37 cellular contexts compared by ENCODE assay signal in genomic region chr16:65822148-65822547, GRCh38.
A peak's percentile ranks its signal among the peaks of the same experiment; 100 is the strongest.
DNase-seq lines count a peak whose midpoint lies in the region; ATAC-seq, FAIRE-seq and TF ChIP-seq lines count a peak whose summit lies in the region.
"Had no signal": no experiment of that assay in that cellular context is flagged by ENCODE, and none has a peak within 500 bp of the region (broad histone marks: within the 10 kb centered on the region; RNA-seq: fewer than 3 reads in every experiment).

No MANE protein-coding gene starts in this region.

- no peaks in the 10 kb centered on the region for H3K36me3 ChIP-seq in HepG2 (replicated peaks in 1 of 2; ENCODE audit: control insufficient read depth in 1 of 2, insufficient read depth in 2 of 2, low read length in 2 of 2)
- H3K36me3 ChIP-seq in right lobe of liver = no peaks in the 10 kb centered on the region
- no peaks in the 10 kb centered on the region for H3K36me3 ChIP-seq in GM23338 (ENCODE audit: insufficient read depth)
- no peaks in the 10 kb centered on the region for H3K36me3 ChIP-seq in H1 (ENCODE audit: control insufficient read depth in 2 of 4, insufficient read depth in 4 of 4, low read length in 3 of 4)
- no peaks in the 10 kb centered on the region for H3K36me3 ChIP-seq in esophagus muscularis mucosa
- H3K36me3 ChIP-seq: BE2C; BLaER1; BLaER1 treated with 17β-estradiol and CSF1 and Interleukin-3, amounts not matched to agents 10 nM and 100 nM had no signal

- TF ChIP-seq EP300 in HepG2 (IDR thresholded peaks at IDR 0.05; ENCODE audit: low read depth in 2 of 2, low read length in 2 of 2) (no peak), HepG2 (CRISPR knock-in tag; IDR thresholded peaks at IDR 0.05; ENCODE audit: borderline replicate concordance) (no peak), H1 (IDR thresholded peaks at IDR 0.05; ENCODE audit: borderline replicate concordance in 1 of 2, low read depth in 2 of 2, low read length in 2 of 2) (no peak), esophagus muscularis mucosa (IDR thresholded peaks at IDR 0.05) (no peak)

- H3K9ac ChIP-seq in HepG2 (ENCODE audit: insufficient read depth, low read depth, low read length) (no peak overlapping the region), H1 (replicated peaks in 1 of 4; ENCODE audit: extremely low read depth in 1 of 4, low read depth in 3 of 4, low read length in 3 of 4) (no peak overlapping the region)
- H3K9ac ChIP-seq: BLaER1; BLaER1 treated with 17β-estradiol and CSF1 and Interleukin-3, amounts not matched to agents 10 nM and 100 nM had no signal

- intact Hi-C loops in HepG2 (cut with micrococcal nuclease; ENCODE audit: unreplicated experiment) = no loop called here
- intact Hi-C loops in right lobe of liver (cut with DNase I) = no loop called here
- intact Hi-C loops in esophagus muscularis mucosa (cut with DNase I) = no loop called here

- H3K9me3 ChIP-seq in HepG2 (ENCODE audit: low read length) = no peaks in the 10 kb centered on the region
- no peaks in the 10 kb centered on the region for H3K9me3 ChIP-seq in right lobe of liver
- no peaks in the 10 kb centered on the region; a peak in 1 of 4 replicates for H3K9me3 ChIP-seq in H1 (ENCODE audit: insufficient read depth in 2 of 2, low read depth in 1 of 2, low read length in 1 of 2)
- H3K9me3 ChIP-seq in esophagus muscularis mucosa = peaks cover 0 to 10% (median 0%) of the 10 kb centered on the region in 4 donors
- H3K9me3 ChIP-seq: A549, BE2C, BLaER1 had no signal

- no peak overlapping the region for H2AK5ac ChIP-seq in H1 (ENCODE audit: low read depth, low read length)

- no peak overlapping the region for H3K23ac ChIP-seq in H1 (ENCODE audit: insufficient read length)

- H3K36me3 Mint-ChIP-seq in GM23338 (ENCODE audit: low read depth) = no peaks in the 10 kb centered on the region
- no peaks in the 10 kb centered on the region for H3K36me3 Mint-ChIP-seq in mesothelial cell of epicardium
- H3K36me3 Mint-ChIP-seq: CD14-positive monocyte; CD4-positive, alpha-beta memory T cell; CD4-positive, CD25-positive, alpha-beta regulatory T cell; CD8-positive, alpha-beta memory T cell; CD8-positive, alpha-beta T cell had no signal

- no peak overlapping the region for H3K27ac ChIP-seq in HepG2 (ENCODE audit: extremely low read length, insufficient read depth, low read length)
- no peak overlapping the region for H3K27ac ChIP-seq in right lobe of liver
- H3K27ac ChIP-seq in GM23338 (ENCODE audit: low read depth) = no peak overlapping the region
- H3K27ac ChIP-seq in H1 (ENCODE audit: low read depth, low read length) = no peak overlapping the region
- no peak overlapping the region for H3K27ac ChIP-seq in esophagus muscularis mucosa (replicated peaks in 1 of 4)
- H3K27ac ChIP-seq: 22Rv1; A549; BLaER1; BLaER1 treated with 17β-estradiol and CSF1 and Interleukin-3, amounts not matched to agents 10 nM and 100 nM; C4-2B had no signal

- H3K4me1 Mint-ChIP-seq in GM23338 (peaks cover 18% of the 10 kb centered on the region), mesothelial cell of epicardium (peaks cover 8% of the 10 kb centered on the region)
- H3K4me1 Mint-ChIP-seq: B cell; CD14-positive monocyte; CD4-positive, alpha-beta memory T cell; CD4-positive, CD25-positive, alpha-beta regulatory T cell; CD8-positive, alpha-beta memory T cell had no signal

- no peak for TF ChIP-seq CTCF in HepG2 (CRISPR knock-in tag; IDR thresholded peaks at IDR 0.05)
- TF ChIP-seq CTCF in right lobe of liver (IDR thresholded peaks at IDR 0.05) = no peak
- TF ChIP-seq CTCF in GM23338 (conservative IDR thresholded peaks at IDR 0.05; ENCODE audit: low read depth in 2 of 2) = no peak
- TF ChIP-seq CTCF in H1 (IDR thresholded peaks at IDR 0.05; ENCODE audit: control extremely low read depth in 1 of 3, insufficient read depth in 1 of 3, low read depth in 1 of 3, low read length in 3 of 3) = no peak
- no peak for TF ChIP-seq CTCF in esophagus muscularis mucosa (IDR thresholded peaks at IDR 0.05)
- no peak for TF ChIP-seq CTCF in mesothelial cell of epicardium (IDR thresholded peaks at IDR 0.05; ENCODE audit: unreplicated experiment)

- H3K9me3 Mint-ChIP-seq in GM23338 (0 out of 3 replicates have a peak, but pooled peaks cover 2% of the 10 kb centered on the region), mesothelial cell of epicardium (no peaks in the 10 kb centered on the region)
- H3K9me3 Mint-ChIP-seq: CD4-positive, alpha-beta T cell; CD8-positive, alpha-beta T cell had no signal

- H3K14ac ChIP-seq in H1 (ENCODE audit: insufficient read length) = no peak overlapping the region

- no peak overlapping the region for H3K27ac Mint-ChIP-seq in GM23338
- H3K27ac Mint-ChIP-seq in mesothelial cell of epicardium = no peak overlapping the region
- H3K27ac Mint-ChIP-seq: B cell; CD4-positive, alpha-beta memory T cell; CD4-positive, alpha-beta T cell; CD4-positive, CD25-positive, alpha-beta regulatory T cell; CD8-positive, alpha-beta T cell had no signal

- FAIRE-seq in HepG2 (lab: Jason Lieb, UNC) (no peak), H1 (lab: Jason Lieb, UNC) (no peak)
- FAIRE-seq: A204.1, A549, D721Med had no signal

- no peaks in the 10 kb centered on the region for H3F3A ChIP-seq in GM23338 (replicated peaks; ENCODE audit: low read depth)

- TF ChIP-seq POLR2A in HepG2 (IDR thresholded peaks at IDR 0.05; ENCODE audit: insufficient read depth in 1 of 2, low read depth in 2 of 2, low read length in 2 of 2) = no peak
- TF ChIP-seq POLR2A in right lobe of liver (IDR thresholded peaks at IDR 0.05) = no peak
- TF ChIP-seq POLR2A in H1 (IDR thresholded peaks at IDR 0.05; ENCODE audit: control extremely low read depth in 1 of 2, low read depth in 2 of 2, low read length in 2 of 2) = no peak
- no peak for TF ChIP-seq POLR2A in esophagus muscularis mucosa (IDR thresholded peaks at IDR 0.05; ENCODE audit: low read depth)

- H3K27me3 Mint-ChIP-seq in GM23338 (ENCODE audit: insufficient read depth, low read depth, poor library complexity) = no peaks in the 10 kb centered on the region
- no peaks in the 10 kb centered on the region for H3K27me3 Mint-ChIP-seq in mesothelial cell of epicardium (ENCODE audit: low read depth)
- H3K27me3 Mint-ChIP-seq: B cell; CD4-positive, alpha-beta memory T cell; CD4-positive, alpha-beta T cell; CD4-positive, CD25-positive, alpha-beta regulatory T cell; CD8-positive, alpha-beta memory T cell had no signal

- no peak overlapping the region for H3K56ac ChIP-seq in H1 (replicated peaks; ENCODE audit: insufficient read length, low read depth, low read length)

- no peak overlapping the region for H2BK12ac ChIP-seq in H1 (ENCODE audit: low read depth, low read length)

- H3K4me1 ChIP-seq in HepG2 (ENCODE audit: insufficient read depth, low read length) (no peaks in the 10 kb centered on the region), right lobe of liver (no peaks in the 10 kb centered on the region), GM23338 (ENCODE audit: insufficient read depth) (peaks cover 7% of the 10 kb centered on the region), H1 (replicated peaks in 1 of 4; ENCODE audit: control insufficient read depth in 3 of 4, insufficient read depth in 4 of 4, low read length in 3 of 4) (peaks cover 0 to 12% (median 2%) of the 10 kb centered on the region in 4 experiments; a peak in 4 of 7 replicates), esophagus muscularis mucosa (no peaks in the 10 kb centered on the region)
- H3K4me1 ChIP-seq: A549, BE2C, BLaER1, Caco-2 had no signal

- H2AFZ ChIP-seq in HepG2 (ENCODE audit: low read length) (no peak overlapping the region), GM23338 (no peak overlapping the region), H1 (ENCODE audit: low read length) (no peak overlapping the region)

- H2BK120ac ChIP-seq in H1 (replicated peaks; ENCODE audit: low read depth, low read length) = no peak overlapping the region

- no peaks in the 10 kb centered on the region; the same call in 1 of the 2 replicates for H3K23me2 ChIP-seq in H1 (ENCODE audit: low read depth, low read length)

- peaks cover 22% of the 10 kb centered on the region for H3K9me2 ChIP-seq in GM23338 (ENCODE audit: insufficient read depth)

- CTCF ChIA-PET in HepG2 (lab: Yijun Ruan, JAX; ENCODE audit: low intra/inter-chr PET ratio, low total read pairs) = no interaction called here
- CTCF ChIA-PET in H1 (lab: Charles Lee; ENCODE audit: partially characterized antibody) = interaction anchor here (1.2 kb wide), 1 partner anchor 454 kb away, joined by 3 read pairs; no protein-coding TSS in a partner anchor

- in situ Hi-C loops in HepG2 (cut with HindIII; ENCODE audit: extremely low pct_ligation_motif_present, low pct_unique_long_range_greater_than_20kb) = no loop called here

- WGBS in HepG2 (ENCODE audit: low lambda C conversion rate) = 0% methylated on average over 2 of the region's 2 CpGs
- 50% methylated on average over 1 of the region's 2 CpGs for WGBS in right lobe of liver (ENCODE audit: insufficient coverage, low coverage, low lambda C conversion rate, missing lambda C conversion rate)
- WGBS in H1 (ENCODE audit: extremely low coverage in 1 of 2, insufficient coverage in 1 of 2, insufficient read length in 1 of 2, insufficient replicate concordance in 2 of 2, low coverage in 1 of 2, low lambda C conversion rate in 2 of 2, missing lambda C conversion rate in 1 of 2), 2 experiments = 96% methylated on average over 2 of the region's 2 CpGs; no CpG with 5 or more reads in 1 of the 2 experiments
- 90% methylated on average over 2 of the region's 2 CpGs for WGBS in esophagus muscularis mucosa

- H3K79me2 ChIP-seq in HepG2 (ENCODE audit: insufficient read depth, low read length) (no peaks in the 10 kb centered on the region), GM23338 (replicated peaks; ENCODE audit: insufficient read depth) (no peaks in the 10 kb centered on the region), H1 (ENCODE audit: control insufficient read depth in 1 of 2, insufficient read depth in 2 of 2, low read length in 2 of 2) (no peaks in the 10 kb centered on the region)

- H4K20me1 ChIP-seq in HepG2 (ENCODE audit: insufficient read depth, low read length) (no peaks in the 10 kb centered on the region), GM23338 (replicated peaks; ENCODE audit: insufficient read depth) (no peaks in the 10 kb centered on the region), H1 (replicated peaks in 1 of 2; ENCODE audit: control insufficient read depth in 1 of 2, insufficient read depth in 2 of 2, low read length in 2 of 2) (no peaks in the 10 kb centered on the region)
- H4K20me1 ChIP-seq: BLaER1; BLaER1 treated with 17β-estradiol and CSF1 and Interleukin-3, amounts not matched to agents 10 nM and 100 nM had no signal

- H4K5ac ChIP-seq in H1 (ENCODE audit: insufficient read length, low read depth, low read length) = no peak overlapping the region

- 0 out of 2 replicates have a peak overlapping the region, but pooled peaks have one; percentile 8 for H2BK20ac ChIP-seq in H1 (ENCODE audit: low read length)

- H3K4me3 ChIP-seq in HepG2 (replicated peaks in 1 of 3; ENCODE audit: insufficient read depth in 1 of 3, low read depth in 2 of 3, low read length in 3 of 3) = no peak overlapping the region
- H3K4me3 ChIP-seq in right lobe of liver = no peak overlapping the region
- no peak overlapping the region for H3K4me3 ChIP-seq in GM23338
- H3K4me3 ChIP-seq in H1 (ENCODE audit: extremely low read depth in 1 of 4, insufficient read depth in 2 of 4, low read depth in 3 of 4, low read length in 4 of 4) = no peak overlapping the region
- no peak overlapping the region for H3K4me3 ChIP-seq in esophagus muscularis mucosa
- H3K4me3 ChIP-seq: A549; BLaER1; BLaER1 treated with 17β-estradiol and CSF1 and Interleukin-3, amounts not matched to agents 10 nM and 100 nM had no signal

- H3K4me2 ChIP-seq in HepG2 (ENCODE audit: low read depth, low read length) = no peak overlapping the region
- H3K4me2 ChIP-seq in GM23338 = no peak overlapping the region
- H3K4me2 ChIP-seq in H1 (ENCODE audit: insufficient read depth in 1 of 2, low read depth in 2 of 2, low read length in 2 of 2) = no peak overlapping the region
- H3K4me2 ChIP-seq: A549; BLaER1; BLaER1 treated with 17β-estradiol and CSF1 and Interleukin-3, amounts not matched to agents 10 nM and 100 nM had no signal

- POLR2A ChIA-PET in HepG2 (lab: Yijun Ruan, JAX) = no interaction called here
- POLR2A ChIA-PET in H1 (lab: Charles Lee; ENCODE audit: partially characterized antibody) = no interaction called here

- H3K4ac ChIP-seq in H1 (replicated peaks; ENCODE audit: insufficient read length, low read depth, low read length) = no peak overlapping the region

- no peak overlapping the region for H4K8ac ChIP-seq in H1 (ENCODE audit: extremely low read depth, insufficient read depth, low read length)

- ATAC-seq in HepG2 (no peak), right lobe of liver (no peak), GM23338 (no peak), GM21619 (IDR thresholded peaks at IDR 0.05; ENCODE audit: unreplicated experiment) (no peak)
- ATAC-seq: A549; CD8-positive, alpha-beta T cell had no signal

- no peaks in the 10 kb centered on the region for H3K79me1 ChIP-seq in H1 (ENCODE audit: low read depth, low read length)

- no peak overlapping the region for H3K18ac ChIP-seq in H1 (ENCODE audit: extremely low read depth, low read length)

- no peak overlapping the region; the same call in 1 of the 2 replicates for H2BK15ac ChIP-seq in H1 (ENCODE audit: low read length)

- DNase-seq in HepG2 (ENCODE audit: low spot score) (no peak), right lobe of liver (no peak), GM23338 (ENCODE audit: low spot score) (no peak), H1 (ENCODE audit: low read depth in 1 of 2, low spot score in 2 of 2) (no peak), esophagus muscularis mucosa (ENCODE audit: extremely low spot score) (peak; percentile 68), mesothelial cell of epicardium (ENCODE audit: low spot score in 2 of 2, unreplicated experiment in 2 of 2) (no peak)
- DNase-seq in activated naive CD4-positive, alpha-beta T cell treated with anti-CD3 and anti-CD28 coated beads, Interleukin-2, amount 50 U/mL, for 16 hours = no peak
- DNase-seq: 8988T; ACHN; AML-193; BE2C; C1 segment of cervical spinal cord; Caco-2; Calu3; CD4-positive, alpha-beta memory T cell; CD4-positive, alpha-beta T cell; CD4-positive, CD25-positive, alpha-beta regulatory T cell; CD8-positive, alpha-beta memory T cell; CD8-positive, alpha-beta T cell; COR-L47; DMS 273 treated with DMSO at 0.1 percent for 48 hours; DMS153; DMS53; DMS79; DMS79 treated with DMSO at 0.1 percent for 48 hours; DND-41; EL had no signal

- BruUV-seq in HepG2 (replicated peaks; lab: Mats Ljungman, UMichigan) = no TSS peak

- no peaks in the 10 kb centered on the region for H3K27me3 ChIP-seq in HepG2 (ENCODE audit: control insufficient read depth in 1 of 2, insufficient read depth in 2 of 2, low read length in 2 of 2)
- H3K27me3 ChIP-seq in right lobe of liver = no peaks in the 10 kb centered on the region
- no peaks in the 10 kb centered on the region for H3K27me3 ChIP-seq in GM23338 (ENCODE audit: insufficient read depth)
- H3K27me3 ChIP-seq in H1 (replicated peaks in 1 of 4; ENCODE audit: control insufficient read depth in 3 of 4, extremely low read depth in 1 of 4, insufficient read depth in 3 of 4, low read length in 3 of 4) = no peaks in the 10 kb centered on the region
- no peaks in the 10 kb centered on the region for H3K27me3 ChIP-seq in esophagus muscularis mucosa
- H3K27me3 ChIP-seq: BE2C; BLaER1; BLaER1 treated with 17β-estradiol and CSF1 and Interleukin-3, amounts not matched to agents 10 nM and 100 nM had no signal

- no peak overlapping the region for H4K91ac ChIP-seq in H1 (replicated peaks; ENCODE audit: insufficient read length, low read length)

- H2BK5ac ChIP-seq in H1 (ENCODE audit: low read depth, low read length) = no peak overlapping the region

- H3K4me3 Mint-ChIP-seq in GM23338 (no peak overlapping the region), mesothelial cell of epicardium (no peak overlapping the region)
- H3K4me3 Mint-ChIP-seq: B cell; CD14-positive monocyte; CD4-positive, alpha-beta memory T cell; CD4-positive, alpha-beta T cell; CD4-positive, CD25-positive, alpha-beta regulatory T cell; CD8-positive, alpha-beta memory T cell; CD8-positive, alpha-beta T cell had no signal

- no peak for TF ChIP-seq RAD21 in HepG2 (CRISPR knock-in tag; IDR thresholded peaks at IDR 0.05)
- TF ChIP-seq RAD21 in H1 (IDR thresholded peaks at IDR 0.05 in 1 of 2, conservative IDR thresholded peaks at IDR 0.05 in 1 of 2; ENCODE audit: low read depth in 2 of 2, low read length in 2 of 2) = no peak
